Comparison of ENCODE assay signal across 7 cellular contexts in genomic region chr9:77488439-77489126, GRCh38.
A peak's percentile ranks its signal among the peaks of the same experiment; 100 is the strongest.
DNase-seq lines count a peak whose midpoint lies in the region; TF ChIP-seq lines count a peak whose summit lies in the region.

No MANE protein-coding gene starts in this region.

- no peaks in the 10 kb centered on the region for H3K27me3 ChIP-seq in liver (ENCODE audit: control insufficient read depth in 4 of 4, insufficient read depth in 4 of 4, low read length in 3 of 4)
- no peaks in the 10 kb centered on the region for H3K27me3 ChIP-seq in sigmoid colon
- no peaks in the 10 kb centered on the region for H3K27me3 ChIP-seq in Peyer's patch

- H3K27me3 Mint-ChIP-seq in HFFc6 (ENCODE audit: insufficient read depth): peaks cover 2% of the 10 kb centered on the region

- TF ChIP-seq CTCF in GM10266 (IDR thresholded peaks at IDR 0.05; ENCODE audit: control insufficient read depth, insufficient read depth, low read depth, missing control alignments) (peak; percentile 24), HFFc6 (IDR thresholded peaks at IDR 0.05) (peak; percentile 78), WI38 (IDR thresholded peaks at IDR 0.05; ENCODE audit: low read depth, low read length) (peak; percentile 50), liver (IDR thresholded peaks at IDR 0.05; ENCODE audit: low read depth, low read length, missing input control) (peak; percentile 16), sigmoid colon (IDR thresholded peaks at IDR 0.05) (no peak), Peyer's patch (IDR thresholded peaks at IDR 0.05) (peak in 2 of 6 experiments; percentile 30 to 38)

- 84% methylated on average over 1 of the region's 1 CpG for WGBS in liver
- 68 to 85% methylated on average over 1 of the region's 1 CpG for WGBS in sigmoid colon, 2 donors

- TF ChIP-seq RAD21 in liver (IDR thresholded peaks at IDR 0.05): peak in 1 of 2 donors; percentile 60

- no peak overlapping the region for H3K9ac ChIP-seq in liver (ENCODE audit: low read depth in 1 of 2, low read length in 2 of 2)

- TF ChIP-seq POLR2A in sigmoid colon (IDR thresholded peaks at IDR 0.05): no peak
- TF ChIP-seq POLR2A in Peyer's patch (IDR thresholded peaks at IDR 0.05): no peak

- no peaks in the 10 kb centered on the region for H3K4me1 ChIP-seq in liver (ENCODE audit: control insufficient read depth in 4 of 4, insufficient read depth in 4 of 4, low read length in 3 of 4)
- H3K4me1 ChIP-seq in sigmoid colon: no peaks in the 10 kb centered on the region
- no peaks in the 10 kb centered on the region for H3K4me1 ChIP-seq in Peyer's patch

- H3K4me3 Mint-ChIP-seq in HFFc6: no peak overlapping the region

- peak; percentile 24 for DNase-seq in GM10266 (ENCODE audit: extremely low spot score)
- DNase-seq in HFFc6: no peak
- DNase-seq in sigmoid colon: no peak
- DNase-seq in Peyer's patch: no peak
- no peak for DNase-seq in Ammon's horn (ENCODE audit: low spot score)

- no peaks in the 10 kb centered on the region for H3K4me1 Mint-ChIP-seq in HFFc6 (ENCODE audit: low read depth)

- no peak overlapping the region for H3K27ac Mint-ChIP-seq in HFFc6

- peaks cover 6% of the 10 kb centered on the region; the same call in 1 of the 2 replicates for H3K9me3 Mint-ChIP-seq in HFFc6

- H3K9me3 ChIP-seq in liver (ENCODE audit: control insufficient read depth in 4 of 4, low read length in 3 of 4) (peaks cover 0 to 2% (median 0%) of the 10 kb centered on the region in 4 donors), sigmoid colon (peaks cover 0 to 4% (median 0%) of the 10 kb centered on the region in 4 donors), Peyer's patch (peaks cover 0 to 12% (median 0%) of the 10 kb centered on the region in 4 donors)

- no peaks in the 10 kb centered on the region for H3K36me3 Mint-ChIP-seq in HFFc6 (ENCODE audit: low read depth)

- H3K36me3 ChIP-seq in liver (ENCODE audit: control insufficient read depth in 4 of 4, insufficient read depth in 3 of 4, low read depth in 1 of 4, low read length in 3 of 4) (no peaks in the 10 kb centered on the region), sigmoid colon (no peaks in the 10 kb centered on the region), Peyer's patch (no peaks in the 10 kb centered on the region)

- no peak for TF ChIP-seq EP300 in sigmoid colon (IDR thresholded peaks at IDR 0.05)

- H3K27ac ChIP-seq in liver (ENCODE audit: low read depth in 1 of 2, low read length in 2 of 2): no peak overlapping the region
- no peak overlapping the region for H3K27ac ChIP-seq in sigmoid colon
- no peak overlapping the region for H3K27ac ChIP-seq in Peyer's patch

- intact Hi-C loops in sigmoid colon (cut with DNase I): no loop called here

- H3K4me3 ChIP-seq in WI38 (ENCODE audit: low read depth, low read length) (no peak overlapping the region), liver (ENCODE audit: low read depth in 1 of 3, low read length in 3 of 3) (no peak overlapping the region), sigmoid colon (no peak overlapping the region), Peyer's patch (no peak overlapping the region)

TF ChIP-seq in liver, 16 proteins besides CTCF, POLR2A, EP300 and RAD21:
- no peak for TF ChIP-seq NR2F2 (IDR thresholded peaks at IDR 0.05)
- TF ChIP-seq FOXA1 (IDR thresholded peaks at IDR 0.05): no peak
- TF ChIP-seq EGR1 (IDR thresholded peaks at IDR 0.05; ENCODE audit: low read depth in 2 of 2): no peak
- TF ChIP-seq JUND (IDR thresholded peaks at IDR 0.05): no peak
- no peak for TF ChIP-seq ZBTB33 (IDR thresholded peaks at IDR 0.05)

Comparison
In these comparisons a context has a peak if more than half of its experiments do, and no peak if none do; other contexts are left out.
1. CTCF ChIP-seq: peak in GM10266 (single experiment), HFFc6 (single experiment), WI38 (single experiment) and liver (single experiment); none in sigmoid colon (0 of 4).